ENCODE assay signal across 23 cellular contexts in the genomic region with DNA sequence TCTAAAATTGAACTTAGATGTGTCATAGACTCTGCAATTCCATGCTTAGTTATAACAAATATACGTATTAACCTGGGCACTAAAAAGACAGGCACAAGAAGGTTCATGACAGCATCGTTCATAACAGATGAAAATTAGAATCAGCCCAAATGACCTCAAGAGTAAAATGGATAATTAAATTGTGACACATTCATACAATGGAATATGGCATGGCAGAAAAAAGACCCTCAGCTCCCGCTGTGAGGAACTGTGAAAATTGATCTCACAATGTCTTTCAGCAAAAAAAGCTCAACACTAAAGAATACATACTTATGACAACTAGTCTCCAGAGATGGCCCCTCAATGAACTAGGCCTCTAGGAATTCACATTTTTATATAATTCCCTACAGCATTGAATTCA.
"Had no signal": no experiment of that assay in that cellular context is flagged by ENCODE, and none has a peak within 500 bp of the region (broad histone marks: within the 10 kb centered on the region; RNA-seq: fewer than 3 reads in every experiment).

No MANE protein-coding gene starts in this region.

- H3K4me3 ChIP-seq: colonic mucosa, coronary artery, dorsolateral prefrontal cortex, esophagus muscularis mucosa, esophagus squamous epithelium, gastrocnemius medialis, gastroesophageal sphincter, heart left ventricle, heart right ventricle had no signal

- H3K27me3 ChIP-seq: colonic mucosa, dorsolateral prefrontal cortex, esophagus muscularis mucosa, esophagus squamous epithelium, foreskin keratinocyte, gastrocnemius medialis, gastroesophageal sphincter, heart left ventricle, heart right ventricle had no signal

- H3K36me3 ChIP-seq: colonic mucosa, esophagus muscularis mucosa, esophagus squamous epithelium, gastrocnemius medialis, gastroesophageal sphincter, heart left ventricle, heart right ventricle had no signal

- H3K27ac ChIP-seq: colonic mucosa, coronary artery, dorsolateral prefrontal cortex, epithelial cell of prostate, esophagus muscularis mucosa, esophagus squamous epithelium, foreskin keratinocyte, gastrocnemius medialis, gastroesophageal sphincter, heart left ventricle, heart right ventricle had no signal

- H3K9me3 ChIP-seq: colonic mucosa, esophagus muscularis mucosa, esophagus squamous epithelium, gastrocnemius medialis, gastroesophageal sphincter had no signal

- DNase-seq: colonic mucosa; cortex of kidney; dermis blood vessel endothelial cell; dorsolateral prefrontal cortex; effector CD4-positive, alpha-beta T cell; effector CD8-positive, alpha-beta T cell; effector memory CD4-positive, alpha-beta T cell; effector memory CD8-positive, alpha-beta T cell; endodermal cell; erythroblast; esophagus squamous epithelium; foreskin fibroblast; foreskin keratinocyte; foreskin melanocyte; gastrocnemius medialis; glutamatergic neuron; head of caudate nucleus; heart left ventricle; heart right ventricle had no signal
